Comparison of ENCODE assay signal across 21 cellular contexts in the genomic region with DNA sequence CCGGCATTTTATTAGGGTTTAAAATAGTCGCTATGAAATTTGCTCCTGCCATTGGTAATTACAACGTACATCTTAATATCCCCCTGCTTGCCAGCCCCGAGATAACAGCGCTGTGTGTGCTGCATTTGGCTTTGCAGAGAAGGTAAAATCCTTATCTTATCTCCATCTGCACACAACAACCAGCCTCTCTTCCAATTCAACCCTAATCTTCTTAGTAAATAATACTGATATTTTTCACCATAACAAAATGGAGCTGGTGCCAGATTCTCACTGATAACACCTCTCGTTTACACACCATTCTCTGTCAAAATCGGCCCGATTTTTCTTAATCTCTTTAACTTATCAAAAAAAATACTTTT.
"Had no signal": no experiment of that assay in that cellular context is flagged by ENCODE, and none has a peak within 500 bp of the region (broad histone marks: within the 10 kb centered on the region; RNA-seq: fewer than 3 reads in every experiment).

No MANE protein-coding gene starts in this region.

- ATAC-seq: heart left ventricle, left colon, left ventricle myocardium superior, pancreas had no signal

- H3K4me3 Mint-ChIP-seq: endodermal cell, naive B cell, nephron had no signal

- H3K27ac ChIP-seq: heart left ventricle, pancreas, stomach, thoracic aorta, transverse colon had no signal

- H3K4me1 Mint-ChIP-seq: naive B cell, nephron had no signal

- DNase-seq: dermis blood vessel endothelial cell; erythroblast; heart left ventricle; hippocampal formation; left colon; left ventricle myocardium superior; mesenchymal stem cell; naive B cell; occipital lobe; pancreas; right cardiac atrium; small intestine; stimulated activated CD4-positive, alpha-beta T cell treated with anti-CD3 and anti-CD28 coated beads, Interleukin-12 subunit alpha, Interleukin-12 subunit beta, amount 100 ng/mL, for 4 hours; stimulated activated naive CD4-positive, alpha-beta T cell; stomach; substantia nigra; transverse colon had no signal

- H3K27ac Mint-ChIP-seq: endodermal cell, naive B cell, nephron, progenitor cell of endocrine pancreas had no signal
